ENCODE assay signal across 26 cellular contexts in the genomic region with DNA sequence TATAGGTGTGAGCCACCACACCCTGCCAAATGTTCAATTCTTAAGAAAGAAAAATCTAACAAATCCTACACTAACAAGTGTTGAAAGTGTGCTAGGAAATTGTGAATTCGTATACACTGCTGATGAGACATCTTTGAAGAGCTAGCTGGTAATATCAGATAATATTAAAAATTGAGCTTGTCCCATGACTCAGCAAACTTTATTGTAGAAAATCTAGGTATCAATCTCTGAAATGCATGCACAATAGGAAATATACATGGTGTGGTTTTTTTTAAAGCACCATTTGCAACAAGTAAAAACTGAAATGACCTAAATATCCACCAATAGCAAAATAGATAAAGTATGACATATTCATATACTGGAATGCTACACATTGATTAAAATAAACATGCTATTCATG.
"Had no signal": no experiment of that assay in that cellular context is flagged by ENCODE, and none has a peak within 500 bp of the region (broad histone marks: within the 10 kb centered on the region; RNA-seq: fewer than 3 reads in every experiment).

No MANE protein-coding gene starts in this region.

- H3K27me3 ChIP-seq: colonic mucosa, gastrocnemius medialis, heart left ventricle, hepatocyte had no signal

- H3K4me2 ChIP-seq: hepatocyte had no signal

- H3K4me3 ChIP-seq: colonic mucosa, coronary artery, dorsolateral prefrontal cortex, esophagus muscularis mucosa, esophagus squamous epithelium, gastrocnemius medialis, gastroesophageal sphincter, heart left ventricle, heart right ventricle, hepatocyte had no signal

- H3K4me1 ChIP-seq: colonic mucosa, foreskin keratinocyte, gastrocnemius medialis had no signal

- DNase-seq: colonic mucosa; cortex of kidney; dermis blood vessel endothelial cell; dorsolateral prefrontal cortex; effector CD4-positive, alpha-beta T cell; effector CD8-positive, alpha-beta T cell; effector memory CD4-positive, alpha-beta T cell; effector memory CD8-positive, alpha-beta T cell; endodermal cell; erythroblast; esophagus squamous epithelium; foreskin fibroblast; foreskin keratinocyte; foreskin melanocyte; gastrocnemius medialis; glutamatergic neuron; heart left ventricle; heart right ventricle had no signal

- H3K9me3 ChIP-seq: colonic mucosa, esophagus squamous epithelium, gastrocnemius medialis had no signal

- H3K27ac ChIP-seq: colonic mucosa, coronary artery, epithelial cell of prostate, esophagus muscularis mucosa, esophagus squamous epithelium, foreskin keratinocyte, gastrocnemius medialis, gastroesophageal sphincter, heart left ventricle, heart right ventricle, hepatocyte had no signal

- H3K79me2 ChIP-seq: hepatocyte had no signal

- FAIRE-seq: endometrium, frontal cortex had no signal

- H3K36me3 ChIP-seq: colonic mucosa, esophagus muscularis mucosa, esophagus squamous epithelium, gastrocnemius medialis, gastroesophageal sphincter, heart left ventricle, heart right ventricle had no signal

- ATAC-seq: effector memory CD8-positive, alpha-beta T cell; esophagus mucosa; foreskin keratinocyte; gastrocnemius medialis; gastroesophageal sphincter; heart left ventricle; heart right ventricle had no signal

- H2AFZ ChIP-seq: hepatocyte had no signal
